ENCODE assay signal across 7 cellular contexts in genomic region chr1:166489670-166490436, GRCh38.
DNase-seq lines count a peak whose midpoint lies in the region; ATAC-seq and TF ChIP-seq lines count a peak whose summit lies in the region.

No MANE protein-coding gene starts in this region.

- peak; percentile 87 for ATAC-seq in GM18511 (IDR thresholded peaks at IDR 0.05; ENCODE audit: unreplicated experiment)
- ATAC-seq in HG02610 (IDR thresholded peaks at IDR 0.05; ENCODE audit: unreplicated experiment) = peak; percentile 79
- peak; percentile 74 to 78 for ATAC-seq in activated CD4-positive, CD25-positive, alpha-beta regulatory T cell treated with anti-CD3 and anti-CD28 coated beads, Interleukin-2, amount 50 U/mL, for 24 hours

- DNase-seq in NCI-H1048 (lab: John Stamatoyannopoulos, UW) = peak; percentile 43
- DNase-seq in erythroblast (lab: John Stamatoyannopoulos, UW) = peak; percentile 81 to 82
- DNase-seq in stimulated activated CD4-positive, alpha-beta T cell treated with anti-CD3 and anti-CD28 coated beads, Interleukin-15, amount 100 ng/mL, for 1 hour (ENCODE audit: low read depth in 1 of 2, low spot score in 1 of 2) = peak; percentile 6 to 10
- no peak for DNase-seq in C1 segment of cervical spinal cord (lab: John Stamatoyannopoulos, UW)

- TF ChIP-seq POLR2A in erythroblast (IDR thresholded peaks at IDR 0.05; ENCODE audit: low read length) = peak; percentile 30

Comparison
In these comparisons a context has a peak if more than half of its experiments do, and no peak if none do; other contexts are left out.
1. DNase-seq: peak in NCI-H1048 (single experiment), erythroblast (2 of 2) and stimulated activated CD4-positive, alpha-beta T cell treated with anti-CD3 and anti-CD28 coated beads, Interleukin-15, amount 100 ng/mL, for 1 hour (2 of 2); none in C1 segment of cervical spinal cord (0 of 14).
2. Peak in every context shown above with its lines, with median percentiles within 50 percentile points of each other: ATAC-seq.